Comparison of ENCODE assay signal across 14 cellular contexts in the genomic region with DNA sequence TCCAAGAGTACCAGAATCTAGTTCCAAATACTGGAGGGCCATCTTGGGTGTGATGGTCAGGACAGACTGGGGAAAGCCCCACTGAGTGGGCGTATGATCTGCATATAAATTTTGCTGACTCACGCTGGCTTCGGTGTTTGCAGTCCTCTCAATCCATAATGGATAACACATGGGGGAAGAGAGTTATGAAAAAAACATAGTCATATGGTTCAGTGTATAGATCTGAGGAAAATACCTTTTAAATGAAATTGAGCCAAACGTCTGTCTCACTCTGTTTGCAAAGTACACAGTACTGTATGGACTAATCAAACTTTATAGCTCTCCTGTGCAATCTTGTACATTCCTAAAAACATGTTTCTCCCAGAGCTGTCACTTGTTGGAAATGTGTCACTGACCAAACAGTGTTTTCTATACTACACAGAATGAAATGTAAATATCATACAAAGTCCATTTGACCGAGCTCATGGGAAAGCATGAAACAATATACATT.
DNase-seq lines count a peak whose midpoint lies in the region; ATAC-seq and TF ChIP-seq lines count a peak whose summit lies in the region.
"Had no signal": no experiment of that assay in that cellular context is flagged by ENCODE, and none has a peak within 500 bp of the region (broad histone marks: within the 10 kb centered on the region; RNA-seq: fewer than 3 reads in every experiment).

No MANE protein-coding gene starts in this region.

- TF ChIP-seq EP300 in stomach (IDR thresholded peaks at IDR 0.05) = no peak

- intact Hi-C loops in left colon (cut with DNase I, micrococcal nuclease) (no loop called here), stomach (cut with DNase I; ENCODE audit: low total_unique reads) (no loop called here)

- H3K4me1 Mint-ChIP-seq in HFFc6 (ENCODE audit: low read depth) = peaks cover 33% of the 10 kb centered on the region
- peaks cover 10% of the 10 kb centered on the region for H3K4me1 Mint-ChIP-seq in activated naive CD8-positive, alpha-beta T cell treated with anti-CD3 and anti-CD28 coated beads, Interleukin-2, amount 50 U/mL, for 24 hours

- H3K36me3 ChIP-seq in stomach = no peaks in the 10 kb centered on the region
- H3K36me3 ChIP-seq: tibial nerve had no signal

- H3K27me3 ChIP-seq in stomach = no peaks in the 10 kb centered on the region
- H3K27me3 ChIP-seq: tibial nerve had no signal

- H3K27me3 Mint-ChIP-seq in HFFc6 (ENCODE audit: insufficient read depth) = no peaks in the 10 kb centered on the region
- peaks cover 6% of the 10 kb centered on the region for H3K27me3 Mint-ChIP-seq in activated naive CD8-positive, alpha-beta T cell treated with anti-CD3 and anti-CD28 coated beads, Interleukin-2, amount 50 U/mL, for 24 hours
- H3K27me3 Mint-ChIP-seq: activated naive CD8-positive, alpha-beta T cell had no signal

- peaks cover 0 to 22% (median 10%) of the 10 kb centered on the region in 4 donors for H3K4me1 ChIP-seq in stomach
- H3K4me1 ChIP-seq: parathyroid adenoma had no signal

- no peak for TF ChIP-seq POLR2A in stomach (IDR thresholded peaks at IDR 0.05)

- no peak overlapping the region for H3K4me3 Mint-ChIP-seq in HFFc6
- H3K4me3 Mint-ChIP-seq in activated naive CD8-positive, alpha-beta T cell treated with anti-CD3 and anti-CD28 coated beads, Interleukin-2, amount 50 U/mL, for 24 hours = no peak overlapping the region
- H3K4me3 Mint-ChIP-seq: activated naive CD8-positive, alpha-beta T cell had no signal

- no peaks in the 10 kb centered on the region for H3K9me3 Mint-ChIP-seq in HFFc6
- no peaks in the 10 kb centered on the region for H3K9me3 Mint-ChIP-seq in activated naive CD8-positive, alpha-beta T cell treated with anti-CD3 and anti-CD28 coated beads, Interleukin-2, amount 50 U/mL, for 24 hours

- TF ChIP-seq CTCF in HFFc6 (IDR thresholded peaks at IDR 0.05) (no peak), stomach (IDR thresholded peaks at IDR 0.05) (no peak)

- WGBS in stomach, 5 donors = 34 to 58% (median 48%) methylated on average over 5 of the region's 5 CpGs

- no peak overlapping the region for H3K4me3 ChIP-seq in stomach
- H3K4me3 ChIP-seq: tibial nerve had no signal

- no peaks in the 10 kb centered on the region for H3K9me3 ChIP-seq in stomach
- H3K9me3 ChIP-seq: tibial nerve had no signal

- no peak overlapping the region for H3K27ac ChIP-seq in stomach
- H3K27ac ChIP-seq: parathyroid adenoma had no signal

- ATAC-seq in activated naive CD8-positive, alpha-beta T cell treated with anti-CD3 and anti-CD28 coated beads, Interleukin-2, amount 50 U/mL, for 24 hours = no peak
- ATAC-seq in left colon = peak; percentile 88

- H3K36me3 Mint-ChIP-seq in HFFc6 (ENCODE audit: low read depth) = no peaks in the 10 kb centered on the region
- no peaks in the 10 kb centered on the region for H3K36me3 Mint-ChIP-seq in activated naive CD8-positive, alpha-beta T cell treated with anti-CD3 and anti-CD28 coated beads, Interleukin-2, amount 50 U/mL, for 24 hours (ENCODE audit: low read depth)
- H3K36me3 Mint-ChIP-seq: activated naive CD8-positive, alpha-beta T cell had no signal

- peak; percentile 66 for DNase-seq in COLO668 (lab: John Stamatoyannopoulos, UW; ENCODE audit: unreplicated experiment)
- DNase-seq in HFFc6 = peak; percentile 52
- DNase-seq in activated naive CD8-positive, alpha-beta T cell treated with anti-CD3 and anti-CD28 coated beads, Interleukin-2, amount 50 U/mL, for 24 hours = peak; percentile 10
- DNase-seq in left colon = no peak
- no peak for DNase-seq in HUDEP-2 (lab: John Stamatoyannopoulos, UW; ENCODE audit: unreplicated experiment in 76 of 76)
- DNase-seq in stomach = no peak
- no peak for DNase-seq in NCI-H2107 (lab: John Stamatoyannopoulos, UW)
- DNase-seq in glomerular visceral epithelial cell (ENCODE audit: extremely low spot score) = no peak
- DNase-seq: activated CD4-positive, alpha-beta T cell treated with anti-CD3 and anti-CD28 coated beads for 4 hours; left ventricle myocardium superior; NCI-H187 had no signal

- peak overlapping the region; percentile 71 for H3K27ac Mint-ChIP-seq in HFFc6
- H3K27ac Mint-ChIP-seq in activated naive CD8-positive, alpha-beta T cell treated with anti-CD3 and anti-CD28 coated beads, Interleukin-2, amount 50 U/mL, for 24 hours = no peak overlapping the region
- H3K27ac Mint-ChIP-seq: activated naive CD8-positive, alpha-beta T cell had no signal

Comparison
In these comparisons a context has a peak if more than half of its experiments do, and no peak if none do; other contexts are left out.
1. DNase-seq: peak in COLO668 (single experiment), HFFc6 (single experiment) and activated naive CD8-positive, alpha-beta T cell treated with anti-CD3 and anti-CD28 coated beads, Interleukin-2, amount 50 U/mL, for 24 hours (single experiment); none in left colon (0 of 2), HUDEP-2 (0 of 76), stomach (single experiment), NCI-H2107 (single experiment) and glomerular visceral epithelial cell (single experiment).